In genomic region chr5:132103969-132104391, GRCh38 we compare ENCODE assay signal across 8 cellular contexts. TPM values are rescaled to one million over a fixed set of nuclear protein-coding genes. Genes with fewer than 3 reads are reported as not detected.
DNase-seq lines count a peak whose midpoint lies in the region; ATAC-seq and TF ChIP-seq lines count a peak whose summit lies in the region.

No MANE protein-coding gene starts in this region.

- H3K27ac Mint-ChIP-seq in chondrocyte (ENCODE audit: unreplicated experiment), result peak overlapping the region; percentile 96

- H3K27me3 Mint-ChIP-seq in chondrocyte (ENCODE audit: low read depth), result no peaks in the 10 kb centered on the region

- H3K4me3 Mint-ChIP-seq in chondrocyte (ENCODE audit: unreplicated experiment), result no peak overlapping the region

- H3K36me3 Mint-ChIP-seq in chondrocyte (ENCODE audit: low read depth), result peaks cover 2% of the 10 kb centered on the region

- no peaks in the 10 kb centered on the region for H3K9me3 Mint-ChIP-seq in chondrocyte (ENCODE audit: low read depth)

- peak; percentile 3 for ATAC-seq in GM19468 (IDR thresholded peaks at IDR 0.05; ENCODE audit: extremely low read depth, unreplicated experiment)
- ATAC-seq in HG03575 (IDR thresholded peaks at IDR 0.05; ENCODE audit: extremely low read depth, insufficient number of reproducible peaks, low FRiP score, unreplicated experiment), result peak; percentile 3

- TF ChIP-seq CTCF in chondrocyte (IDR thresholded peaks at IDR 0.05), result no peak

- peaks cover 29% of the 10 kb centered on the region for H3K4me1 Mint-ChIP-seq in chondrocyte (ENCODE audit: low read depth)

- DNase-seq in DMS79 (lab: John Stamatoyannopoulos, UW), result peak; percentile 5
- no peak for DNase-seq in chondrocyte (ENCODE audit: low spot score)
- DNase-seq in NCI-H748 treated with DMSO at 0.1 percent for 48 hours (lab: John Stamatoyannopoulos, UW), result no peak
- DNase-seq in RKO (ENCODE audit: low spot score), result no peak
- DNase-seq in putamen (ENCODE audit: low spot score), result no peak
- no peak for DNase-seq in NAMALWA (ENCODE audit: low spot score)

RNA-seq across cellular contexts. Expression of gene CSF2, which starts 30.4 kb away (rescaled TPM):
- not detected in 3 replicates for total RNA-seq in chondrocyte

RNA-seq across cellular contexts. Expression of gene IL3, which starts 43.5 kb away (rescaled TPM):
- total RNA-seq in chondrocyte, result not detected in 3 replicates
